3 cellular contexts compared by ENCODE assay signal in the genomic region with DNA sequence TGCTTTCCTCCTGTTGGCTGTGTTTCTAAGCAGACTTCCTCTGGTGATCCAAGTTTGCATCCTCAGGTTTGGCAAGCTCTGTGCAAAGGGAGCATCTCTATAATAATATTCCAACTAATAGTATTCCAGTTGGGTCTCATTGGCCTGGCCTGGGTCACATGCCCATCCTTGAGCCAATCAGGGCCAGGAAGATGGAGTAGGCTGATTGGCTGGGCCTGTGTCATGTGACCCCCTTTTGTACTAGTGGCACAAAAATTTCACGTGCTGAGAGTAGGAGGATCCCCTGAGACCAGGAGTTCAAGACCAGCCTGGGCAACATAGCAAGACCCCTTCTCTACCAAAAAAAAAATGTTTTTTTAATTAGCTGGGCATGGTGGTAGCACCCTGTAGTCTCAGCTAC.
TF ChIP-seq lines count a peak whose summit lies in the region.

No MANE protein-coding gene starts in this region.

TF ChIP-seq in HepG2, 621 proteins besides CTCF, POLR2A, EP300 and RAD21:
- TF ChIP-seq TOE1 (CRISPR knock-in tag; IDR thresholded peaks at IDR 0.05), result no peak
- peak; percentile 33; the same call in 1 of the 2 replicates for TF ChIP-seq NFYB (CRISPR knock-in tag; IDR thresholded peaks at IDR 0.05)
TF ChIP-seq in HepG2: peak in this region for 1.

TF ChIP-seq in Ishikawa, 13 proteins besides CTCF, POLR2A, EP300 and RAD21:
- TF ChIP-seq, protein P1, sequence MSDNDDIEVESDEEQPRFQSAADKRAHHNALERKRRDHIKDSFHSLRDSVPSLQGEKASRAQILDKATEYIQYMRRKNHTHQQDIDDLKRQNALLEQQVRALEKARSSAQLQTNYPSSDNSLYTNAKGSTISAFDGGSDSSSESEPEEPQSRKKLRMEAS (IDR thresholded peaks at IDR 0.05), result no peak
- TF ChIP-seq, protein P2, sequence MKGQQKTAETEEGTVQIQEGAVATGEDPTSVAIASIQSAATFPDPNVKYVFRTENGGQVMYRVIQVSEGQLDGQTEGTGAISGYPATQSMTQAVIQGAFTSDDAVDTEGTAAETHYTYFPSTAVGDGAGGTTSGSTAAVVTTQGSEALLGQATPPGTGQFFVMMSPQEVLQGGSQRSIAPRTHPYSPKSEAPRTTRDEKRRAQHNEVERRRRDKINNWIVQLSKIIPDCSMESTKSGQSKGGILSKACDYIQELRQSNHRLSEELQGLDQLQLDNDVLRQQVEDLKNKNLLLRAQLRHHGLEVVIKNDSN (IDR thresholded peaks at IDR 0.05), result peak; percentile 70
TF ChIP-seq in Ishikawa: peak in this region for 1.

TF ChIP-seq in H1, 55 proteins besides CTCF, POLR2A, EP300 and RAD21:
- TF ChIP-seq, protein P3, sequence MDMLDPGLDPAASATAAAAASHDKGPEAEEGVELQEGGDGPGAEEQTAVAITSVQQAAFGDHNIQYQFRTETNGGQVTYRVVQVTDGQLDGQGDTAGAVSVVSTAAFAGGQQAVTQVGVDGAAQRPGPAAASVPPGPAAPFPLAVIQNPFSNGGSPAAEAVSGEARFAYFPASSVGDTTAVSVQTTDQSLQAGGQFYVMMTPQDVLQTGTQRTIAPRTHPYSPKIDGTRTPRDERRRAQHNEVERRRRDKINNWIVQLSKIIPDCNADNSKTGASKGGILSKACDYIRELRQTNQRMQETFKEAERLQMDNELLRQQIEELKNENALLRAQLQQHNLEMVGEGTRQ (IDR thresholded peaks at IDR 0.05; ENCODE audit: low read length), result 0 out of 2 replicates have a peak, but pooled peaks have one; percentile 18
- TF ChIP-seq CHD2 (IDR thresholded peaks at IDR 0.05; ENCODE audit: low read length), result no peak
TF ChIP-seq in H1: peak in this region for 1.
